ENCODE assay signal across 9 cellular contexts in the genomic region with DNA sequence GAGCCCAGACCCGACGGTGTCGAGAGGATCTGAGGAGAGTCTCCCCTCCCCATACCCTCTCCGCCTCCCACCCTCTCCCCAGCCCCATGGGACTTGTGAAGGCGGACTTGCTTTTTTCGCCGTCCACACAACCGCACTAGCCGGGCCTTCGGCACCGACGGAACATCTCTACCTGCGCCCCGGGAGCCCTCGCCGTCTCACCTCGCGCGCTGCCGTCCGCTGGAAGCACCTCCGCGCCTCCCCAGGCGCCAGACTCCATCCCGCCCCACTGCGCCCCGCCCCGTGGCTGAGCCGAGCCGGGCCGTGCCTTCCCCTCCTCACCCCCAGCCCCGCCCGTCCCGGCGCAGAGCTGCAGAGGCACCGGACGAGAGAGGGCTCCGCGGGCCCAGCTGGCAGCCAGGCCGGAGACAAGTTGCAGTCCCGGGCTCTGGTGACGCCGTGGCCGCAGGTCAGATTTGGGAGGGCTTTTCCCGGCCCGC. TPM values are rescaled to one million over a fixed set of nuclear protein-coding genes. Genes with fewer than 3 reads are reported as not detected.
DNase-seq lines count a peak whose midpoint lies in the region; ATAC-seq and TF ChIP-seq lines count a peak whose summit lies in the region.
"Had no signal": no experiment of that assay in that cellular context is flagged by ENCODE, and none has a peak within 500 bp of the region (broad histone marks: within the 10 kb centered on the region; RNA-seq: fewer than 3 reads in every experiment).

Gene DUOX1, plus strand, starts transcription at position 344 of the 479 bp plus-strand sequence. CDS start 1,973 bp downstream, outside the sequence.
Gene DUOXA1, minus strand, starts transcription at position 229 of the 479 bp plus-strand sequence. CDS start 6,865 bp downstream, outside the sequence.

- peak within 1 kb of the TSS; percentile 72 to 79 for H3K4me3 ChIP-seq in esophagus (ENCODE audit: low read depth in 1 of 2, low read length in 2 of 2)

- DNase-seq in AG08395 (ENCODE audit: low spot score) (peak; percentile 47), OCI-M1 (lab: John Stamatoyannopoulos, UW) (no peak)
- peak; percentile 10 for DNase-seq in T-helper 2 cell treated with Interferon-gamma antibody and Interleukin-4, amounts not matched to agents 5 μg/mL and 100 μg/mL, for 36 hours (ENCODE audit: low spot score)
- DNase-seq: SK-N-SH had no signal

- H3K4me1 Mint-ChIP-seq in T-helper 2 cell treated with Interferon-gamma antibody and Interleukin-4, amounts not matched to agents 5 μg/mL and 100 μg/mL, for 36 hours (ENCODE audit: low read depth) = no peaks in the 10 kb centered on the region
- peaks cover 7% of the 10 kb centered on the region for H3K4me1 Mint-ChIP-seq in nephron

- 4 to 5% methylated on average over 37 to 46 of the region's 46 CpGs for WGBS in esophagus, 2 donors

- no peaks in the 10 kb centered on the region for H3K9me3 Mint-ChIP-seq in T-helper 2 cell treated with Interferon-gamma antibody and Interleukin-4, amounts not matched to agents 5 μg/mL and 100 μg/mL, for 36 hours
- peaks cover 2% of the 10 kb centered on the region for H3K9me3 Mint-ChIP-seq in nephron

- peaks cover 2 to 12% of the 10 kb centered on the region in 2 donors for H3K4me1 ChIP-seq in esophagus (ENCODE audit: control insufficient read depth in 2 of 2, insufficient read depth in 2 of 2, low read length in 1 of 2)

- no peak for TF ChIP-seq CTCF in nephron (IDR thresholded peaks at IDR 0.05; ENCODE audit: unreplicated experiment in 3 of 3)

- peaks cover 86% of the 10 kb centered on the region for H3K27me3 Mint-ChIP-seq in T-helper 2 cell treated with Interferon-gamma antibody and Interleukin-4, amounts not matched to agents 5 μg/mL and 100 μg/mL, for 36 hours (ENCODE audit: low read depth)
- peaks cover 96% of the 10 kb centered on the region for H3K27me3 Mint-ChIP-seq in nephron (ENCODE audit: low read depth)

- no peaks in the 10 kb centered on the region for H3K27me3 ChIP-seq in esophagus (ENCODE audit: control insufficient read depth in 1 of 2, insufficient read depth in 2 of 2, low read length in 2 of 2)

- H3K36me3 Mint-ChIP-seq in T-helper 2 cell treated with Interferon-gamma antibody and Interleukin-4, amounts not matched to agents 5 μg/mL and 100 μg/mL, for 36 hours (ENCODE audit: low read depth) = no peaks in the 10 kb centered on the region
- H3K36me3 Mint-ChIP-seq in nephron (ENCODE audit: low read depth) = no peaks in the 10 kb centered on the region

- no peaks in the 10 kb centered on the region for H3K9me3 ChIP-seq in esophagus (ENCODE audit: control insufficient read depth in 2 of 2, insufficient read depth in 1 of 2, low read depth in 1 of 2, low read length in 1 of 2)
- H3K9me3 ChIP-seq: SK-N-SH had no signal

- peaks cover 0 to 6% of the 10 kb centered on the region in 2 donors for H3K36me3 ChIP-seq in esophagus (ENCODE audit: control insufficient read depth in 2 of 2, insufficient read depth in 2 of 2, low read length in 1 of 2)

- peak within 1 kb of the TSS; percentile 90 to 93 for H3K27ac ChIP-seq in esophagus (ENCODE audit: low read depth in 2 of 2, low read length in 1 of 2)

- ATAC-seq in HG03521 (IDR thresholded peaks at IDR 0.05; ENCODE audit: unreplicated experiment) (no peak), HG03159 (IDR thresholded peaks at IDR 0.05; ENCODE audit: unreplicated experiment) (no peak), GM19397 (IDR thresholded peaks at IDR 0.05; ENCODE audit: unreplicated experiment) (no peak)

- H3K27ac Mint-ChIP-seq in T-helper 2 cell treated with Interferon-gamma antibody and Interleukin-4, amounts not matched to agents 5 μg/mL and 100 μg/mL, for 36 hours = no peak within 1 kb of the TSS
- H3K27ac Mint-ChIP-seq in nephron = no peak within 1 kb of the TSS

- no peak within 1 kb of the TSS for H3K4me3 Mint-ChIP-seq in T-helper 2 cell treated with Interferon-gamma antibody and Interleukin-4, amounts not matched to agents 5 μg/mL and 100 μg/mL, for 36 hours
- H3K4me3 Mint-ChIP-seq in nephron = peak within 1 kb of the TSS; percentile 63 to 67 (median 65)

RNA-seq across cellular contexts. Expression of gene DUOX1, which starts in this region (rescaled TPM):
- 100 to 1,000 TPM in 1 of 2 donors, 10 to 100 TPM in 1; 64.7 to 111 TPM for polyA plus RNA-seq in esophagus
- polyA plus RNA-seq: SK-N-SH had no signal

RNA-seq across cellular contexts. Expression of gene DUOXA1, which starts in this region (rescaled TPM):
- 100 to 1,000 TPM; 145 to 174 TPM for polyA plus RNA-seq in esophagus
